Comparison of ENCODE assay signal across 8 cellular contexts in the genomic region with DNA sequence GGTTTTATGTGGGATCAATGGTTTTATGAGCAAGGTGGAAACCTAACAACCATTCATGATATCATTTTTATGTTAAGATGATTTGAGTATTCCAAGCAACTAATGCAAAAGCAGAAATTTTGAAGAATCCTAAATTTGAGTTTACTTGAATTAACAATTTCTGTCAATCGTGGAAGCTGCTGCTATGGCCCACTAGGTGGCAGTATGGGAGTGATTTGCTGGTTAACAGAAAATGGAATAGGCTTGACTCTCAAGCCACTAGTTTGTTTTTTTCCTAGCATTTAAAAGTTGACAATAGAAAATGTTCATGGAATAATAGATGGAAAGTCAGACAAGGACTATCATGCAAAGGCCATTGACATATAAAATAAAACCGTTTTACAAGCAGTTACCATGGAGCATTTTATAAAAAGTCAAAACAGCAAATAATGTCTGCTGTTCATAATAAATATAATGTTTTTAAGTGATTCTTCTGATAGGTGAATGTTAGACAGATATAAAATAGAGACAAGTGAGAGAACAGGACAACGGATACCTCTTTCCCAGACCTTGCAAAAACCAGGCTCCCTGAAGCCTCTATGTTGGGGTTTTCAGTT. TPM values are rescaled to one million over a fixed set of nuclear protein-coding genes. Genes with fewer than 3 reads are reported as not detected.
DNase-seq lines count a peak whose midpoint lies in the region; ATAC-seq and TF ChIP-seq lines count a peak whose summit lies in the region.

No MANE protein-coding gene starts in this region.

- peaks cover 69% of the 10 kb centered on the region for H3K4me1 Mint-ChIP-seq in HFFc6 (ENCODE audit: low read depth)
- H3K4me1 Mint-ChIP-seq in activated T-helper 1 cell treated with anti-CD3 and anti-CD28 coated beads, Interleukin-12 subunit alpha, Interleukin-12 subunit beta, Interleukin-2, Interleukin-4 antibody, amounts not matched to agents 30 ng/mL and 10 ng/mL and 1 ng/mL, durations not matched to agents 14 hours and 24 hours and 36 hours (ENCODE audit: low read depth) = peaks cover 7% of the 10 kb centered on the region

- CTCF ChIA-PET in OCI-LY7 (lab: Charles Lee; ENCODE audit: unreplicated experiment) = no interaction called here

- no peaks in the 10 kb centered on the region for H3K9me3 Mint-ChIP-seq in HFFc6
- no peaks in the 10 kb centered on the region for H3K9me3 Mint-ChIP-seq in activated T-helper 1 cell treated with anti-CD3 and anti-CD28 coated beads, Interleukin-12 subunit alpha, Interleukin-12 subunit beta, Interleukin-2, Interleukin-4 antibody, amounts not matched to agents 30 ng/mL and 10 ng/mL and 1 ng/mL, durations not matched to agents 14 hours and 24 hours and 36 hours

- peak; percentile 96 for TF ChIP-seq CTCF in HFFc6 (IDR thresholded peaks at IDR 0.05)
- TF ChIP-seq CTCF in OCI-LY7 (conservative IDR thresholded peaks at IDR 0.05; ENCODE audit: low read length) = peak; percentile 97

- H3K4me2 ChIP-seq in OCI-LY7 (ENCODE audit: low read length) = no peak overlapping the region

- 0 out of 2 replicates have a peak, but pooled peaks cover 5% of the 10 kb centered on the region for H3K36me3 Mint-ChIP-seq in HFFc6 (ENCODE audit: low read depth)
- H3K36me3 Mint-ChIP-seq in activated T-helper 1 cell treated with anti-CD3 and anti-CD28 coated beads, Interleukin-12 subunit alpha, Interleukin-12 subunit beta, Interleukin-2, Interleukin-4 antibody, amounts not matched to agents 30 ng/mL and 10 ng/mL and 1 ng/mL, durations not matched to agents 14 hours and 24 hours and 36 hours (ENCODE audit: low read depth) = no peaks in the 10 kb centered on the region

- peak overlapping the region; percentile 42; the same call in 1 of the 2 replicates for H2AFZ ChIP-seq in OCI-LY7 (ENCODE audit: low read length)

- BruUV-seq in OCI-LY7 (replicated peaks; lab: Mats Ljungman, UMichigan) = no TSS peak

- POLR2A ChIA-PET in OCI-LY7 (lab: Charles Lee) = interaction anchor here (0.8 kb wide), 1 partner anchor 16 kb away, joined by 3 read pairs; no protein-coding TSS in a partner anchor

- no peaks in the 10 kb centered on the region for H3K9me2 ChIP-seq in OCI-LY7 (ENCODE audit: insufficient read depth, low read length)

- peak overlapping the region; percentile 29 for H3K27ac Mint-ChIP-seq in HFFc6
- no peak overlapping the region for H3K27ac Mint-ChIP-seq in activated T-helper 1 cell treated with anti-CD3 and anti-CD28 coated beads, Interleukin-12 subunit alpha, Interleukin-12 subunit beta, Interleukin-2, Interleukin-4 antibody, amounts not matched to agents 30 ng/mL and 10 ng/mL and 1 ng/mL, durations not matched to agents 14 hours and 24 hours and 36 hours

- H3K27me3 Mint-ChIP-seq in HFFc6 (ENCODE audit: insufficient read depth) = no peaks in the 10 kb centered on the region
- peaks cover 11% of the 10 kb centered on the region for H3K27me3 Mint-ChIP-seq in activated T-helper 1 cell treated with anti-CD3 and anti-CD28 coated beads, Interleukin-12 subunit alpha, Interleukin-12 subunit beta, Interleukin-2, Interleukin-4 antibody, amounts not matched to agents 30 ng/mL and 10 ng/mL and 1 ng/mL, durations not matched to agents 14 hours and 24 hours and 36 hours (ENCODE audit: insufficient read depth)

- H3K9me3 ChIP-seq in OCI-LY7 (ENCODE audit: low read length) = no peaks in the 10 kb centered on the region

- no peak overlapping the region for H3K4me3 ChIP-seq in OCI-LY7 (ENCODE audit: low read depth, low read length, poor library complexity, severe bottlenecking)

- H3K36me3 ChIP-seq in OCI-LY7 (ENCODE audit: insufficient read depth, low read length) = no peaks in the 10 kb centered on the region

- no peaks in the 10 kb centered on the region for H3K79me2 ChIP-seq in OCI-LY7 (ENCODE audit: insufficient read depth, low read depth, low read length)

- ATAC-seq in HG03175 (IDR thresholded peaks at IDR 0.05; ENCODE audit: unreplicated experiment) = no peak
- ATAC-seq in HG02763 (IDR thresholded peaks at IDR 0.05; ENCODE audit: unreplicated experiment) = no peak

- intact Hi-C loops in OCI-LY7 (cut with micrococcal nuclease; ENCODE audit: unreplicated experiment) = loop anchor here (1.0 to 10.0 kb wide), 3 partner anchors 376 to 1212 kb away; no protein-coding TSS in a partner anchor
- intact Hi-C loops in activated T-helper 1 cell treated with anti-CD3 and anti-CD28 coated beads, Interleukin-12 subunit alpha, Interleukin-12 subunit beta, Interleukin-2, Interleukin-4 antibody, amounts not matched to agents 30 ng/mL and 10 ng/mL and 1 ng/mL, durations not matched to agents 14 hours and 24 hours and 36 hours (cut with micrococcal nuclease) = loop anchor here (1.0 to 5.0 kb wide), 5 partner anchors 195 to 550 kb away; no protein-coding TSS in a partner anchor

- H3K4me3 Mint-ChIP-seq in HFFc6 = no peak overlapping the region
- no peak overlapping the region for H3K4me3 Mint-ChIP-seq in activated T-helper 1 cell treated with anti-CD3 and anti-CD28 coated beads, Interleukin-12 subunit alpha, Interleukin-12 subunit beta, Interleukin-2, Interleukin-4 antibody, amounts not matched to agents 30 ng/mL and 10 ng/mL and 1 ng/mL, durations not matched to agents 14 hours and 24 hours and 36 hours

- H4K20me1 ChIP-seq in OCI-LY7 (ENCODE audit: insufficient read depth, low read length) = no peaks in the 10 kb centered on the region

- no peaks in the 10 kb centered on the region for H3K4me1 ChIP-seq in OCI-LY7 (ENCODE audit: insufficient read depth, low read length, poor library complexity, severe bottlenecking)

- DNase-seq in DMS 273 treated with DMSO at 0.1 percent for 48 hours (lab: John Stamatoyannopoulos, UW) (peak; percentile 1), HFFc6 (peak; percentile 64), OCI-LY7 (ENCODE audit: low spot score) (peak; percentile 62), germinal center (ENCODE audit: low spot score) (peak; percentile 9), putamen (ENCODE audit: low spot score) (peak; percentile 37)
- DNase-seq in activated T-helper 1 cell treated with anti-CD3 and anti-CD28 coated beads, Interleukin-12 subunit alpha, Interleukin-12 subunit beta, Interleukin-2, Interleukin-4 antibody, amounts not matched to agents 30 ng/mL and 10 ng/mL and 1 ng/mL, durations not matched to agents 14 hours and 24 hours and 36 hours (ENCODE audit: low spot score) = peak; percentile 26

- no peak overlapping the region for H3K27ac ChIP-seq in OCI-LY7 (ENCODE audit: low read depth, low read length, poor library complexity, severe bottlenecking)

RNA-seq across cellular contexts. Expression of a gene that starts 43.0 kb away (rescaled TPM):
- 100 to 1,000 TPM in 4 of 6 experiments, 10 to 100 TPM in 2; 78.0 to 131 (median 114) TPM for total RNA-seq in HFFc6 (2021; fragmentation: NEBNext Ultra II Directional; extraction: Animal tissue kit (Norgen Biotek cat#: 25700))
- not detected in 2 replicates for total RNA-seq in OCI-LY7 (2014; rRNA removed; shearing (Covaris generic))
- total RNA-seq in OCI-LY7 (2022) = not detected in 2 replicates
- total RNA-seq in activated T-helper 1 cell treated with anti-CD3 and anti-CD28 coated beads, Interleukin-12 subunit alpha, Interleukin-12 subunit beta, Interleukin-2, Interleukin-4 antibody, amounts not matched to agents 30 ng/mL and 10 ng/mL and 1 ng/mL, durations not matched to agents 14 hours and 24 hours and 36 hours = 0.67 and 0.69 TPM in 2 replicates

Comparison
In these comparisons a context has a peak if more than half of its experiments do, and no peak if none do; other contexts are left out.
1. DNase-seq: peak in every context shown above with its lines; median percentile 64 in HFFc6; 62 in OCI-LY7; 37 in putamen; 26 in activated T-helper 1 cell treated with anti-CD3 and anti-CD28 coated beads, Interleukin-12 subunit alpha, Interleukin-12 subunit beta, Interleukin-2, Interleukin-4 antibody, amounts not matched to agents 30 ng/mL and 10 ng/mL and 1 ng/mL, durations not matched to agents 14 hours and 24 hours and 36 hours; 9 in germinal center; 1 in DMS 273 treated with DMSO at 0.1 percent for 48 hours.
2. RNA of a gene that starts 43.0 kb away (total RNA-seq): 78.0 to 131 TPM in HFFc6; 0.67 to 0.69 TPM in activated T-helper 1 cell treated with anti-CD3 and anti-CD28 coated beads, Interleukin-12 subunit alpha, Interleukin-12 subunit beta, Interleukin-2, Interleukin-4 antibody, amounts not matched to agents 30 ng/mL and 10 ng/mL and 1 ng/mL, durations not matched to agents 14 hours and 24 hours and 36 hours and not detected in OCI-LY7; every median in the first group is over 10 times any median in the second.